In genomic region chr5:168740821-168741213, GRCh38 we compare ENCODE assay signal across 19 cellular contexts.
DNase-seq lines count a peak whose midpoint lies in the region; ATAC-seq and TF ChIP-seq lines count a peak whose summit lies in the region.
"Had no signal": no experiment of that assay in that cellular context is flagged by ENCODE, and none has a peak within 500 bp of the region (broad histone marks: within the 10 kb centered on the region; RNA-seq: fewer than 3 reads in every experiment).

No MANE protein-coding gene starts in this region.

- H3K27me3 ChIP-seq in ascending aorta: no peaks in the 10 kb centered on the region
- no peaks in the 10 kb centered on the region for H3K27me3 ChIP-seq in heart right ventricle
- no peaks in the 10 kb centered on the region for H3K27me3 ChIP-seq in thyroid gland
- H3K27me3 ChIP-seq in esophagus squamous epithelium: no peaks in the 10 kb centered on the region
- H3K27me3 ChIP-seq: foreskin keratinocyte had no signal

- no peak for TF ChIP-seq POLR2A in thyroid gland (IDR thresholded peaks at IDR 0.05)
- no peak for TF ChIP-seq POLR2A in esophagus squamous epithelium (IDR thresholded peaks at IDR 0.05)

- 44 to 52% methylated on average over 8 of the region's 8 CpGs for WGBS in heart right ventricle, 2 donors
- 47 to 59% methylated on average over 8 of the region's 8 CpGs for WGBS in thyroid gland, 2 donors
- 55 to 57% methylated on average over 7 of the region's 8 CpGs for WGBS in esophagus squamous epithelium, 2 donors

- intact Hi-C loops in ascending aorta (cut with DNase I) (loop anchor here (5.0 kb wide), 1 partner anchor 59 kb away; no protein-coding TSS in a partner anchor), heart right ventricle (cut with DNase I) (no loop called here), thyroid gland (cut with DNase I) (loop anchor here (10.0 kb wide), 1 partner anchor 214 kb away; no protein-coding TSS in a partner anchor), esophagus squamous epithelium (cut with DNase I) (no loop called here)

- no peaks in the 10 kb centered on the region for H3K36me3 ChIP-seq in ascending aorta
- H3K36me3 ChIP-seq in heart right ventricle: no peaks in the 10 kb centered on the region
- H3K36me3 ChIP-seq in thyroid gland: no peaks in the 10 kb centered on the region
- H3K36me3 ChIP-seq in esophagus squamous epithelium: no peaks in the 10 kb centered on the region
- H3K36me3 ChIP-seq: prostate gland had no signal

- H3K27ac ChIP-seq in ascending aorta: peak overlapping the region; percentile 77 to 83
- H3K27ac ChIP-seq in heart right ventricle: peak overlapping the region in 1 of 10 donors; percentile 22
- peak overlapping the region in 1 of 3 donors; percentile 43 for H3K27ac ChIP-seq in thyroid gland
- H3K27ac ChIP-seq in esophagus squamous epithelium: peak overlapping the region in 2 of 4 donors; percentile 54 to 59
- H3K27ac ChIP-seq: foreskin keratinocyte, prostate gland had no signal

- peak in 1 of 2 donors; percentile 74 for DNase-seq in ascending aorta (ENCODE audit: low spot score in 2 of 2)
- DNase-seq in heart right ventricle: peak in 1 of 2 donors; percentile 30
- peak; percentile 72 for DNase-seq in mesenteric fat pad (ENCODE audit: low spot score)
- DNase-seq in thyroid gland: peak; percentile 15 to 29
- DNase-seq in stimulated activated CD4-positive, alpha-beta T cell treated with anti-CD3 and anti-CD28 coated beads, Interleukin-2, amount 100 ng/mL, for 48 hours: no peak
- DNase-seq in COR-L47 (lab: John Stamatoyannopoulos, UW): no peak
- no peak for DNase-seq in esophagus squamous epithelium (lab: John Stamatoyannopoulos, UW)
- DNase-seq in NCI-H2107 (lab: John Stamatoyannopoulos, UW): no peak
- DNase-seq: activated CD4-positive, CD25-positive, alpha-beta regulatory T cell treated with anti-CD3 and anti-CD28 coated beads, Interleukin-2, amount 50 U/mL, for 72 hours; DMS153; foreskin keratinocyte; HFFc6; kidney glomerular epithelial cell; mucosa of descending colon; NCI-H1105; NCI-H2081; NCI-H524; SW 1271 had no signal

- TF ChIP-seq CTCF in ascending aorta (IDR thresholded peaks at IDR 0.05) (no peak), heart right ventricle (IDR thresholded peaks at IDR 0.05) (no peak), thyroid gland (IDR thresholded peaks at IDR 0.05) (no peak), esophagus squamous epithelium (IDR thresholded peaks at IDR 0.05) (no peak)

- ATAC-seq in heart right ventricle: peak; percentile 46 to 84 (median 68)
- ATAC-seq: foreskin keratinocyte, mucosa of descending colon had no signal

- H3K4me3 ChIP-seq in ascending aorta (peak overlapping the region; percentile 19 to 52), heart right ventricle (peak overlapping the region in 5 of 10 donors; percentile 1 to 33 (median 8)), thyroid gland (replicated peaks in 1 of 3) (no peak overlapping the region), esophagus squamous epithelium (peak overlapping the region in 1 of 4 donors; percentile 37)
- H3K4me3 ChIP-seq: mucosa of descending colon, prostate gland had no signal

- peaks cover 0 to 5% of the 10 kb centered on the region in 2 donors for H3K9me3 ChIP-seq in ascending aorta
- H3K9me3 ChIP-seq in heart right ventricle: peaks cover 0 to 11% (median 0%) of the 10 kb centered on the region in 11 donors
- H3K9me3 ChIP-seq in thyroid gland: no peaks in the 10 kb centered on the region
- no peaks in the 10 kb centered on the region for H3K9me3 ChIP-seq in esophagus squamous epithelium
- H3K9me3 ChIP-seq: mucosa of descending colon, prostate gland had no signal

- peaks cover 9 to 10% of the 10 kb centered on the region in 2 donors for H3K4me1 ChIP-seq in ascending aorta
- peaks cover 0 to 26% (median 6%) of the 10 kb centered on the region in 9 donors for H3K4me1 ChIP-seq in heart right ventricle
- no peaks in the 10 kb centered on the region for H3K4me1 ChIP-seq in thyroid gland
- H3K4me1 ChIP-seq in esophagus squamous epithelium: no peaks in the 10 kb centered on the region
- H3K4me1 ChIP-seq: foreskin keratinocyte, prostate gland had no signal

Comparison
In these comparisons a context has a peak if more than half of its experiments do, and no peak if none do; other contexts are left out.
1. DNase-seq: peak in mesenteric fat pad (single experiment) and thyroid gland (2 of 2); none in stimulated activated CD4-positive, alpha-beta T cell treated with anti-CD3 and anti-CD28 coated beads, Interleukin-2, amount 100 ng/mL, for 48 hours (0 of 2), COR-L47 (single experiment), esophagus squamous epithelium (single experiment) and NCI-H2107 (single experiment).
2. H3K4me3 ChIP-seq: peak in ascending aorta (2 of 2); none in thyroid gland (0 of 3).
3. intact Hi-C loops: an anchor here in ascending aorta (5.0 kb wide) and thyroid gland (10.0 kb wide); none called in heart right ventricle and esophagus squamous epithelium.